Comparison of ENCODE assay signal across 24 cellular contexts in genomic region chr1:243393093-243393492, GRCh38.
DNase-seq lines count a peak whose midpoint lies in the region; ATAC-seq, FAIRE-seq and TF ChIP-seq lines count a peak whose summit lies in the region.
"Had no signal": no experiment of that assay in that cellular context is flagged by ENCODE, and none has a peak within 500 bp of the region (broad histone marks: within the 10 kb centered on the region; RNA-seq: fewer than 3 reads in every experiment).

No MANE protein-coding gene starts in this region.

- FAIRE-seq in HTR-8/SVneo (lab: Jason Lieb, UNC) (peak; percentile 20), kidney (lab: Jason Lieb, UNC) (no peak)
- FAIRE-seq: GM12892 had no signal

- DNase-seq in 8988T, result peak; percentile 13
- no peak for DNase-seq in HTR-8/SVneo (ENCODE audit: insufficient read length, low spot score)
- DNase-seq in OCI-M1 (lab: John Stamatoyannopoulos, UW), result peak; percentile 58
- DNase-seq in kidney, result peak; percentile 50
- no peak for DNase-seq in brain microvascular endothelial cell
- DNase-seq: ACHN; activated CD4-positive, alpha-beta memory T cell treated with anti-CD3 and anti-CD28 coated beads, Interleukin-2, amount 10 ng/mL, durations not matched to agents 7 days and 5 days; activated CD4-positive, CD25-positive, alpha-beta regulatory T cell; activated naive CD8-positive, alpha-beta T cell treated with anti-CD3 and anti-CD28 coated beads for 36 hours; COR-L47; heart left ventricle; left colon; NCI-H1105; NCI-H526 treated with DMSO at 0.1 percent for 48 hours; nucleus accumbens; stimulated activated CD4-positive, alpha-beta T cell treated with anti-CD3 and anti-CD28 coated beads, Interleukin-2, amount 100 ng/mL, for 24 hours; T1000 had no signal

- H3K27ac ChIP-seq in kidney (ENCODE audit: low read depth in 2 of 2, low read length in 2 of 2) (no peak overlapping the region), brain microvascular endothelial cell (no peak overlapping the region)
- H3K27ac ChIP-seq: ascending aorta, epithelial cell of prostate, heart left ventricle, skin epidermis had no signal

- H3K4me3 ChIP-seq in kidney (ENCODE audit: low read length in 2 of 2), result no peak overlapping the region
- no peak overlapping the region for H3K4me3 ChIP-seq in brain microvascular endothelial cell (ENCODE audit: low read depth, low read length)
- H3K4me3 ChIP-seq: ascending aorta, heart left ventricle, skin epidermis had no signal

- H3K36me3 ChIP-seq in kidney (ENCODE audit: control insufficient read depth in 1 of 2, insufficient read depth in 2 of 2, low read length in 2 of 2), result no peaks in the 10 kb centered on the region
- H3K36me3 ChIP-seq in brain microvascular endothelial cell (replicated peaks), result no peaks in the 10 kb centered on the region

- TF ChIP-seq CTCF in kidney (IDR thresholded peaks at IDR 0.05; ENCODE audit: borderline replicate concordance, extremely low read depth, insufficient read depth), result no peak
- TF ChIP-seq CTCF in brain microvascular endothelial cell (IDR thresholded peaks at IDR 0.05; ENCODE audit: low read depth, low read length, missing control alignments), result no peak

- H3K27me3 ChIP-seq in brain microvascular endothelial cell (replicated peaks), result no peaks in the 10 kb centered on the region
- H3K27me3 ChIP-seq: ascending aorta, heart left ventricle had no signal

- no peaks in the 10 kb centered on the region for H3K4me1 ChIP-seq in kidney (ENCODE audit: control insufficient read depth in 1 of 2, insufficient read depth in 1 of 2, low read depth in 1 of 2, low read length in 2 of 2)
- H3K4me1 ChIP-seq: ascending aorta, heart left ventricle had no signal

- H3K9me3 ChIP-seq in kidney (ENCODE audit: control insufficient read depth in 1 of 2, low read length in 2 of 2), result no peaks in the 10 kb centered on the region
- H3K9me3 ChIP-seq: ascending aorta, heart left ventricle had no signal

- intact Hi-C loops in kidney (cut with DNase I), result no loop called here

- in situ Hi-C loops in brain microvascular endothelial cell (cut with HindIII; ENCODE audit: low pct_ligation_motif_present, low sequenced_read_pairs), result no loop called here

- H3K9ac ChIP-seq in kidney (ENCODE audit: low read length in 2 of 2), result no peak overlapping the region

- ATAC-seq in HG03460 (IDR thresholded peaks at IDR 0.05; ENCODE audit: unreplicated experiment) (no peak), GM19324 (IDR thresholded peaks at IDR 0.05; ENCODE audit: low FRiP score, unreplicated experiment) (no peak), GM18907 (IDR thresholded peaks at IDR 0.05; ENCODE audit: unreplicated experiment) (no peak)
- ATAC-seq: heart left ventricle, left colon had no signal

Comparison
In these comparisons a context has a peak if more than half of its experiments do, and no peak if none do; other contexts are left out.
1. DNase-seq: peak in 8988T (single experiment), OCI-M1 (single experiment) and kidney (single experiment); none in HTR-8/SVneo (single experiment) and brain microvascular endothelial cell (single experiment).